ENCODE assay signal across 23 cellular contexts in genomic region chr6:48866681-48867080, GRCh38.
"Had no signal": no experiment of that assay in that cellular context is flagged by ENCODE, and none has a peak within 500 bp of the region (broad histone marks: within the 10 kb centered on the region; RNA-seq: fewer than 3 reads in every experiment).

No MANE protein-coding gene starts in this region.

- H3K4me3 ChIP-seq: coronary artery, dorsolateral prefrontal cortex, esophagus muscularis mucosa, gastrocnemius medialis, heart right ventricle, left lung, lower lobe of right lung, mucosa of descending colon had no signal

- H3K27me3 ChIP-seq: esophagus muscularis mucosa, foreskin keratinocyte, gastrocnemius medialis, left lung had no signal

- H3K36me3 ChIP-seq: esophagus muscularis mucosa, gastrocnemius medialis, heart right ventricle, left lung, lower lobe of right lung had no signal

- H3K4me1 ChIP-seq: esophagus muscularis mucosa, foreskin keratinocyte, gastrocnemius medialis, heart right ventricle, left lung, lower lobe of right lung had no signal

- DNase-seq: dermis blood vessel endothelial cell; dorsolateral prefrontal cortex; effector CD4-positive, alpha-beta T cell; effector memory CD4-positive, alpha-beta T cell; foreskin keratinocyte; gastrocnemius medialis; glutamatergic neuron; head of caudate nucleus; heart right ventricle; hippocampal formation; left cardiac atrium; left lung; left ventricle myocardium superior; lower lobe of right lung; mesenchymal stem cell; mucosa of descending colon; naive B cell; naive thymus-derived CD8-positive, alpha-beta T cell had no signal

- ATAC-seq: foreskin keratinocyte; gastrocnemius medialis; heart right ventricle; left cardiac atrium; left lung; left ventricle myocardium superior; lower lobe of right lung; mucosa of descending colon; naive thymus-derived CD8-positive, alpha-beta T cell had no signal

- H3K9me3 ChIP-seq: gastrocnemius medialis had no signal

- FAIRE-seq: endothelial cell of umbilical vein, islet of Langerhans, keratinocyte had no signal

- H3K27ac ChIP-seq: coronary artery, dorsolateral prefrontal cortex, esophagus muscularis mucosa, foreskin keratinocyte, gastrocnemius medialis, heart right ventricle, left lung, lower lobe of right lung had no signal
